Comparison of ENCODE assay signal across 9 cellular contexts in the genomic region with DNA sequence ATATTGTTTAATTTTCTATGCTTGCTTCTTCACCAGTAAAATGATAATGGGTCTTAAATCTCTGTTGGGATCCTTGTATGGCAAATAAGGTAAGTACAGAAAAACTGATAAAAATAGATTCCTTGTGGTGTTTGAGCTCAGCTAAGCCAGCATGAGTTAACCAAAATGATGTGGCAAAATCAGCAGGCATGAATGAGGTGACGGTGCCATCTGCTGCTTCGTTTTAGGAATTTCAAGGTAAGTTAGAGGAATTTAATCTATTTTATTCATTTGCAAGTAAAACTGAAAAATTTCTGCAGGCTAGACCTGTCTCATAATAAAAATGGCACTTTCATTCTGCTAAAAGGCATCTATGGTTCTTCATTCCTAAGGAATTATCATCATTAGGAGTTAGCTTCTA. TPM values are rescaled to one million over a fixed set of nuclear protein-coding genes. Genes with fewer than 3 reads are reported as not detected.
DNase-seq lines count a peak whose midpoint lies in the region; ATAC-seq, FAIRE-seq and TF ChIP-seq lines count a peak whose summit lies in the region.
"Had no signal": no experiment of that assay in that cellular context is flagged by ENCODE, and none has a peak within 500 bp of the region (broad histone marks: within the 10 kb centered on the region; RNA-seq: fewer than 3 reads in every experiment).

No MANE protein-coding gene starts in this region.

- no peaks in the 10 kb centered on the region for H3K27me3 ChIP-seq in endothelial cell of umbilical vein (ENCODE audit: control insufficient read depth in 2 of 2, insufficient read depth in 2 of 2, low read length in 2 of 2)

- intact Hi-C loops in endothelial cell of umbilical vein (cut with micrococcal nuclease) (loop anchor here (1.0 to 2.0 kb wide), 7 partner anchors 41 to 390 kb away; a partner anchor contains a TSS), left colon (cut with DNase I, micrococcal nuclease) (loop anchor here in 1 of 2 donors (5.0 kb wide), 2 partner anchors 108 to 393 kb away; a partner anchor contains a TSS)

- TF ChIP-seq CTCF in endothelial cell of umbilical vein (IDR thresholded peaks at IDR 0.05; ENCODE audit: extremely low read depth in 1 of 2, insufficient read depth in 1 of 2, low read depth in 1 of 2, low read length in 2 of 2) = peak; percentile 39 to 40

- BruUV-seq in endothelial cell of umbilical vein (replicated peaks; lab: Mats Ljungman, UMichigan) = no TSS peak

- H3K9me3 ChIP-seq in endothelial cell of umbilical vein (replicated peaks; ENCODE audit: control insufficient read depth, insufficient read depth, low read length) = no peaks in the 10 kb centered on the region

- no peak overlapping the region for H3K4me3 Mint-ChIP-seq in T-helper 2 cell treated with Interferon-gamma antibody and Interleukin-4, amounts not matched to agents 5 μg/mL and 100 μg/mL, for 36 hours
- no peak overlapping the region for H3K4me3 Mint-ChIP-seq in naive thymus-derived CD8-positive, alpha-beta T cell

- H3K9me1 ChIP-seq in endothelial cell of umbilical vein (replicated peaks; ENCODE audit: control insufficient read depth, extremely low read depth, insufficient read depth, low read length) = no peaks in the 10 kb centered on the region

- TF ChIP-seq POLR2A in endothelial cell of umbilical vein (IDR thresholded peaks at IDR 0.05; ENCODE audit: low read depth, low read length) = no peak

- DNase-seq in T-helper 2 cell (peak in 3 of 5 experiments; percentile 1 to 68 (median 11)), NCI-H146 (lab: John Stamatoyannopoulos, UW) (peak; percentile 46), endothelial cell of umbilical vein (ENCODE audit: low read depth, low spot score) (peak; percentile 84), left colon (no peak)
- DNase-seq in T-helper 2 cell treated with Interferon-gamma antibody and Interleukin-4, amounts not matched to agents 5 μg/mL and 100 μg/mL, for 36 hours (ENCODE audit: low spot score) = no peak
- DNase-seq in activated CD4-positive, alpha-beta T cell treated with anti-CD3 and anti-CD28 coated beads for 48 hours = peak; percentile 48
- DNase-seq in naive thymus-derived CD8-positive, alpha-beta T cell = peak in 9 of 10 donors; percentile 11 to 64 (median 42)

- no peak overlapping the region for H3K27ac Mint-ChIP-seq in T-helper 2 cell treated with Interferon-gamma antibody and Interleukin-4, amounts not matched to agents 5 μg/mL and 100 μg/mL, for 36 hours
- peak overlapping the region in 1 of 10 donors; percentile 40 for H3K27ac Mint-ChIP-seq in naive thymus-derived CD8-positive, alpha-beta T cell

- no peaks in the 10 kb centered on the region for H3K4me1 ChIP-seq in endothelial cell of umbilical vein (ENCODE audit: control insufficient read depth, extremely low read depth, insufficient read depth, low read length)

- H2AFZ ChIP-seq in endothelial cell of umbilical vein (ENCODE audit: low read depth, low read length) = no peak overlapping the region

- H3K4me3 ChIP-seq in endothelial cell of umbilical vein (replicated peaks in 1 of 3; ENCODE audit: insufficient read depth in 1 of 3, low read depth in 1 of 3, low read length in 3 of 3) = no peak overlapping the region

- H3K4me2 ChIP-seq in endothelial cell of umbilical vein (ENCODE audit: insufficient read depth, low read length) = no peak overlapping the region

- H3K79me2 ChIP-seq in endothelial cell of umbilical vein (ENCODE audit: control insufficient read depth, insufficient read depth, low read length) = no peaks in the 10 kb centered on the region

- CTCF ChIA-PET in endothelial cell of umbilical vein (lab: Charles Lee) = interaction anchor here (0.7 to 5.9 kb wide), 25 partner anchors 10 to 422 kb away, joined by 3 to 94 read pairs (median 7); a partner anchor contains a TSS

- dilution Hi-C loops in endothelial cell of umbilical vein (cut with MboI; ENCODE audit: extremely low pct_ligation_motif_present, low sequenced_read_pairs) = no loop called here

- peaks cover 2% of the 10 kb centered on the region for H3K4me1 Mint-ChIP-seq in T-helper 2 cell treated with Interferon-gamma antibody and Interleukin-4, amounts not matched to agents 5 μg/mL and 100 μg/mL, for 36 hours (ENCODE audit: low read depth)
- peaks cover 0 to 2% (median under 1%) of the 10 kb centered on the region in 4 donors for H3K4me1 Mint-ChIP-seq in naive thymus-derived CD8-positive, alpha-beta T cell

- no peak overlapping the region for H3K27ac ChIP-seq in endothelial cell of umbilical vein (ENCODE audit: insufficient read depth, low read depth, low read length)

- H3K9ac ChIP-seq in endothelial cell of umbilical vein (replicated peaks; ENCODE audit: extremely low read depth, insufficient read depth, low read length) = no peak overlapping the region

- peaks cover 37% of the 10 kb centered on the region for H3K27me3 Mint-ChIP-seq in T-helper 2 cell treated with Interferon-gamma antibody and Interleukin-4, amounts not matched to agents 5 μg/mL and 100 μg/mL, for 36 hours (ENCODE audit: low read depth)
- H3K27me3 Mint-ChIP-seq in naive thymus-derived CD8-positive, alpha-beta T cell = peaks cover 0 to 7% (median 0%) of the 10 kb centered on the region in 5 donors

- H3K9me3 Mint-ChIP-seq in T-helper 2 cell treated with Interferon-gamma antibody and Interleukin-4, amounts not matched to agents 5 μg/mL and 100 μg/mL, for 36 hours = no peaks in the 10 kb centered on the region
- no peaks in the 10 kb centered on the region for H3K9me3 Mint-ChIP-seq in naive thymus-derived CD8-positive, alpha-beta T cell

- peak in 1 of 2 donors; percentile 38 for ATAC-seq in naive thymus-derived CD8-positive, alpha-beta T cell
- ATAC-seq in left colon (no peak), GM21723 (IDR thresholded peaks at IDR 0.05; ENCODE audit: unreplicated experiment) (no peak)

- peak; percentile 62 for FAIRE-seq in endothelial cell of umbilical vein (lab: Jason Lieb, UNC)
- FAIRE-seq: colon had no signal

- no peaks in the 10 kb centered on the region for H3K36me3 ChIP-seq in endothelial cell of umbilical vein (ENCODE audit: control insufficient read depth in 2 of 2, extremely low read depth in 1 of 2, insufficient read depth in 2 of 2, low read length in 2 of 2)

- POLR2A ChIA-PET in endothelial cell of umbilical vein (lab: Charles Lee) = interaction anchor here (0.6 kb wide), 1 partner anchor 71 kb away, joined by 3 read pairs; no protein-coding TSS in a partner anchor
- POLR2A ChIA-PET in naive thymus-derived CD8-positive, alpha-beta T cell (lab: Charles Lee) = no interaction called here

- H4K20me1 ChIP-seq in endothelial cell of umbilical vein (replicated peaks; ENCODE audit: control insufficient read depth, extremely low read depth, insufficient read depth, low read length) = no peaks in the 10 kb centered on the region

- no peaks in the 10 kb centered on the region for H3K36me3 Mint-ChIP-seq in T-helper 2 cell treated with Interferon-gamma antibody and Interleukin-4, amounts not matched to agents 5 μg/mL and 100 μg/mL, for 36 hours (ENCODE audit: low read depth)
- H3K36me3 Mint-ChIP-seq in naive thymus-derived CD8-positive, alpha-beta T cell = no peaks in the 10 kb centered on the region

RNA-seq across cellular contexts. Expression of a gene that starts 10.0 kb away (rescaled TPM):
- not detected in 2 replicates for total RNA-seq in endothelial cell of umbilical vein
- not detected in 2 replicates for polyA plus RNA-seq in endothelial cell of umbilical vein
- not detected in 2 replicates for polyA plus RNA-seq in endothelial cell of umbilical vein (2011; cell fraction: cytosol; rRNA removed)
- 0.11 TPM in 1 of 2 replicates, not detected in the other for polyA plus RNA-seq in endothelial cell of umbilical vein (2011; cell fraction: nucleus; rRNA removed)
- polyA plus RNA-seq in endothelial cell of umbilical vein (2012) = not detected in 2 replicates
- polyA minus RNA-seq in endothelial cell of umbilical vein = not detected in 2 replicates
- not detected for polyA minus RNA-seq in endothelial cell of umbilical vein (2011; cell fraction: cytosol; rRNA and poly(A)+ RNA removed)
- not detected in 2 replicates for polyA minus RNA-seq in endothelial cell of umbilical vein (2011; cell fraction: nucleus; rRNA and poly(A)+ RNA removed)
- not detected for total RNA-seq in naive thymus-derived CD8-positive, alpha-beta T cell
- polyA plus RNA-seq in naive thymus-derived CD8-positive, alpha-beta T cell = under 1 TPM in 1 of 3 donors, not detected in 2; 0.44 TPM
- total RNA-seq in left colon = 1 to 10 TPM; 2.5 to 4.5 TPM

RNA-seq across cellular contexts. Expression of a gene that starts 31.9 kb away (rescaled TPM):
- not detected in 2 replicates for total RNA-seq in endothelial cell of umbilical vein
- not detected in 2 replicates for polyA plus RNA-seq in endothelial cell of umbilical vein
- not detected in 2 replicates for polyA plus RNA-seq in endothelial cell of umbilical vein (2011; cell fraction: cytosol; rRNA removed)
- polyA plus RNA-seq in endothelial cell of umbilical vein (2011; cell fraction: nucleus; rRNA removed) = not detected in 2 replicates
- polyA plus RNA-seq in endothelial cell of umbilical vein (2012) = not detected in 2 replicates
- polyA minus RNA-seq in endothelial cell of umbilical vein = not detected in 2 replicates
- polyA minus RNA-seq in endothelial cell of umbilical vein (2011; cell fraction: cytosol; rRNA and poly(A)+ RNA removed) = 32.6 TPM
- 0.24 TPM in 1 of 2 replicates, not detected in the other for polyA minus RNA-seq in endothelial cell of umbilical vein (2011; cell fraction: nucleus; rRNA and poly(A)+ RNA removed)
- total RNA-seq in naive thymus-derived CD8-positive, alpha-beta T cell = not detected
- polyA plus RNA-seq in naive thymus-derived CD8-positive, alpha-beta T cell = not detected
- not detected for total RNA-seq in left colon

RNA-seq across cellular contexts. Expression of a gene that starts 38.8 kb away (rescaled TPM):
- total RNA-seq in endothelial cell of umbilical vein = 0.24 TPM in 1 of 2 replicates, not detected in the other
- polyA plus RNA-seq in endothelial cell of umbilical vein = not detected in 2 replicates
- polyA plus RNA-seq in endothelial cell of umbilical vein (2011; cell fraction: cytosol; rRNA removed) = not detected in 2 replicates
- not detected in 2 replicates for polyA plus RNA-seq in endothelial cell of umbilical vein (2011; cell fraction: nucleus; rRNA removed)
- polyA plus RNA-seq in endothelial cell of umbilical vein (2012) = not detected in 2 replicates
- polyA minus RNA-seq in endothelial cell of umbilical vein = not detected in 2 replicates
- 3.5 TPM for polyA minus RNA-seq in endothelial cell of umbilical vein (2011; cell fraction: cytosol; rRNA and poly(A)+ RNA removed)
- not detected in 2 replicates for polyA minus RNA-seq in endothelial cell of umbilical vein (2011; cell fraction: nucleus; rRNA and poly(A)+ RNA removed)
- total RNA-seq in naive thymus-derived CD8-positive, alpha-beta T cell = not detected
- not detected for polyA plus RNA-seq in naive thymus-derived CD8-positive, alpha-beta T cell
- total RNA-seq in left colon = not detected

RNA-seq across cellular contexts. Expression of a gene that starts 41.2 kb away (rescaled TPM):
- total RNA-seq in endothelial cell of umbilical vein = 22.5 and 24.2 TPM in 2 replicates
- polyA plus RNA-seq in endothelial cell of umbilical vein = 21.2 and 22.0 TPM in 2 replicates
- 22.3 and 24.0 TPM in 2 replicates for polyA plus RNA-seq in endothelial cell of umbilical vein (2011; cell fraction: cytosol; rRNA removed)
- polyA plus RNA-seq in endothelial cell of umbilical vein (2011; cell fraction: nucleus; rRNA removed) = 28.7 and 29.5 TPM in 2 replicates
- 8.1 and 8.5 TPM in 2 replicates for polyA plus RNA-seq in endothelial cell of umbilical vein (2012)
- polyA minus RNA-seq in endothelial cell of umbilical vein = 18.0 and 23.3 TPM in 2 replicates
- not detected for polyA minus RNA-seq in endothelial cell of umbilical vein (2011; cell fraction: cytosol; rRNA and poly(A)+ RNA removed)
- polyA minus RNA-seq in endothelial cell of umbilical vein (2011; cell fraction: nucleus; rRNA and poly(A)+ RNA removed) = 20.1 and 20.2 TPM in 2 replicates
- total RNA-seq in naive thymus-derived CD8-positive, alpha-beta T cell = not detected
- not detected for polyA plus RNA-seq in naive thymus-derived CD8-positive, alpha-beta T cell
- 1 to 10 TPM in 1 of 2 donors, under 1 TPM in 1; 0.64 to 1.4 TPM for total RNA-seq in left colon

Comparison
In these comparisons a context has a peak if more than half of its experiments do, and no peak if none do; other contexts are left out.
1. DNase-seq: peak in T-helper 2 cell (3 of 5), NCI-H146 (single experiment), activated CD4-positive, alpha-beta T cell treated with anti-CD3 and anti-CD28 coated beads for 48 hours (single experiment), endothelial cell of umbilical vein (single experiment) and naive thymus-derived CD8-positive, alpha-beta T cell (9 of 10); none in T-helper 2 cell treated with Interferon-gamma antibody and Interleukin-4, amounts not matched to agents 5 μg/mL and 100 μg/mL, for 36 hours (single experiment) and left colon (0 of 2).